In genomic region chr20:48025661-48026060, GRCh38 we compare ENCODE assay signal across 16 cellular contexts.
DNase-seq lines count a peak whose midpoint lies in the region; ATAC-seq, FAIRE-seq and TF ChIP-seq lines count a peak whose summit lies in the region.
"Had no signal": no experiment of that assay in that cellular context is flagged by ENCODE, and none has a peak within 500 bp of the region (broad histone marks: within the 10 kb centered on the region; RNA-seq: fewer than 3 reads in every experiment).

No MANE protein-coding gene starts in this region.

- TF ChIP-seq CTCF in A549 (IDR thresholded peaks at IDR 0.05) (no peak), RWPE2 (IDR thresholded peaks at IDR 0.05; ENCODE audit: poor library complexity, severe bottlenecking) (no peak), fibroblast of the aortic adventitia (IDR thresholded peaks at IDR 0.05; ENCODE audit: insufficient read depth, low read length) (no peak)

- TF ChIP-seq RAD21 in A549 (conservative IDR thresholded peaks at IDR 0.05 in 1 of 2, IDR thresholded peaks at IDR 0.05 in 1 of 2), result no peak

- TF ChIP-seq POLR2A in A549 (IDR thresholded peaks at IDR 0.05; ENCODE audit: low read length), result no peak

- H3K9me3 Mint-ChIP-seq in CD4-positive, alpha-beta memory T cell, result peaks cover 0 to 13% (median 5%) of the 10 kb centered on the region in 8 donors
- no peaks in the 10 kb centered on the region for H3K9me3 Mint-ChIP-seq in activated T-helper 1 cell treated with anti-CD3 and anti-CD28 coated beads, Interleukin-12 subunit alpha, Interleukin-12 subunit beta, Interleukin-2, Interleukin-4 antibody, amounts not matched to agents 30 ng/mL and 10 ng/mL and 1 ng/mL, durations not matched to agents 14 hours and 24 hours and 36 hours
- H3K9me3 Mint-ChIP-seq: activated T-helper 2 cell treated with anti-CD3 and anti-CD28 coated beads, Interferon-gamma antibody, Interleukin-2, Interleukin-4, amounts not matched to agents 10 μg/mL and 5 μg/mL and 100 μg/mL, durations not matched to agents 14 hours and 24 hours and 36 hours had no signal

- no peaks in the 10 kb centered on the region for H3K36me3 Mint-ChIP-seq in CD4-positive, alpha-beta memory T cell
- H3K36me3 Mint-ChIP-seq in activated T-helper 1 cell treated with anti-CD3 and anti-CD28 coated beads, Interleukin-12 subunit alpha, Interleukin-12 subunit beta, Interleukin-2, Interleukin-4 antibody, amounts not matched to agents 30 ng/mL and 10 ng/mL and 1 ng/mL, durations not matched to agents 14 hours and 24 hours and 36 hours (ENCODE audit: low read depth), result no peaks in the 10 kb centered on the region
- H3K36me3 Mint-ChIP-seq: activated CD4-positive, alpha-beta memory T cell treated with anti-CD3 and anti-CD28 coated beads for 36 hours had no signal

- H3K27me3 Mint-ChIP-seq in CD4-positive, alpha-beta memory T cell, result peaks cover 20 to 26% of the 10 kb centered on the region in 2 donors
- H3K27me3 Mint-ChIP-seq in activated T-helper 1 cell treated with anti-CD3 and anti-CD28 coated beads, Interleukin-12 subunit alpha, Interleukin-12 subunit beta, Interleukin-2, Interleukin-4 antibody, amounts not matched to agents 30 ng/mL and 10 ng/mL and 1 ng/mL, durations not matched to agents 14 hours and 24 hours and 36 hours (ENCODE audit: insufficient read depth), result no peaks in the 10 kb centered on the region

- TF ChIP-seq EP300 in A549 (IDR thresholded peaks at IDR 0.05), result no peak

- H3K9me3 ChIP-seq in A549 (peaks cover 22% of the 10 kb centered on the region; the same call in 2 of the 3 replicates), RWPE2 (ENCODE audit: severe bottlenecking) (no peaks in the 10 kb centered on the region)
- no peaks in the 10 kb centered on the region for H3K9me3 ChIP-seq in CD4-positive, alpha-beta memory T cell (ENCODE audit: control insufficient read depth in 1 of 2, low read length in 2 of 2)
- H3K9me3 ChIP-seq: neutrophil had no signal

- no peak for FAIRE-seq in A549 (lab: Jason Lieb, UNC)
- FAIRE-seq: frontal cortex had no signal

- no peaks in the 10 kb centered on the region for H3K36me3 ChIP-seq in RWPE2 (ENCODE audit: low read depth)
- H3K36me3 ChIP-seq in CD4-positive, alpha-beta memory T cell (ENCODE audit: insufficient read depth, low read length), result no peaks in the 10 kb centered on the region
- H3K36me3 ChIP-seq: neutrophil had no signal

- no peaks in the 10 kb centered on the region for H3K4me1 Mint-ChIP-seq in CD4-positive, alpha-beta memory T cell
- H3K4me1 Mint-ChIP-seq in activated T-helper 1 cell treated with anti-CD3 and anti-CD28 coated beads, Interleukin-12 subunit alpha, Interleukin-12 subunit beta, Interleukin-2, Interleukin-4 antibody, amounts not matched to agents 30 ng/mL and 10 ng/mL and 1 ng/mL, durations not matched to agents 14 hours and 24 hours and 36 hours (ENCODE audit: low read depth), result no peaks in the 10 kb centered on the region

- no peak overlapping the region for H3K4me3 ChIP-seq in A549
- peak overlapping the region; percentile 16 for H3K4me3 ChIP-seq in RWPE2 (ENCODE audit: severe bottlenecking)
- no peak overlapping the region for H3K4me3 ChIP-seq in fibroblast of the aortic adventitia (ENCODE audit: low read depth, low read length)
- no peak overlapping the region for H3K4me3 ChIP-seq in CD4-positive, alpha-beta memory T cell (ENCODE audit: low read length in 2 of 2)

- H3K27ac ChIP-seq in A549 (no peak overlapping the region), RWPE2 (ENCODE audit: poor library complexity, severe bottlenecking) (peak overlapping the region; percentile 76)
- no peak overlapping the region for H3K27ac ChIP-seq in CD4-positive, alpha-beta memory T cell (ENCODE audit: low read depth, low read length)
- H3K27ac ChIP-seq: neutrophil had no signal

- WGBS in A549 (ENCODE audit: missing lambda C conversion rate), result 7% methylated on average over 4 of the region's 4 CpGs

- H3K4me1 ChIP-seq in A549, result no peaks in the 10 kb centered on the region
- H3K4me1 ChIP-seq in RWPE2 (ENCODE audit: insufficient read depth, poor library complexity, severe bottlenecking), result peaks cover 13% of the 10 kb centered on the region
- no peaks in the 10 kb centered on the region for H3K4me1 ChIP-seq in CD4-positive, alpha-beta memory T cell (ENCODE audit: insufficient read depth, low read length)

- intact Hi-C loops in CD4-positive, alpha-beta memory T cell (cut with micrococcal nuclease), result no loop called here
- intact Hi-C loops in activated T-helper 1 cell treated with anti-CD3 and anti-CD28 coated beads, Interleukin-12 subunit alpha, Interleukin-12 subunit beta, Interleukin-2, Interleukin-4 antibody, amounts not matched to agents 30 ng/mL and 10 ng/mL and 1 ng/mL, durations not matched to agents 14 hours and 24 hours and 36 hours (cut with micrococcal nuclease), result no loop called here

- no peaks in the 10 kb centered on the region for H3K27me3 ChIP-seq in RWPE2 (ENCODE audit: insufficient read depth, poor library complexity, severe bottlenecking)
- H3K27me3 ChIP-seq in CD4-positive, alpha-beta memory T cell (ENCODE audit: insufficient read depth, low read length), result no peaks in the 10 kb centered on the region
- H3K27me3 ChIP-seq: neutrophil had no signal

- ATAC-seq in A549 (no peak), RWPE2 (ENCODE audit: low read depth) (peak; percentile 76)
- ATAC-seq: stimulated activated naive CD8-positive, alpha-beta T cell treated with anti-CD3 and anti-CD28 coated beads, Interleukin-15, Interleukin-2, amounts not matched to agents 100 U/mL and 50 U/mL, for 24 hours had no signal

- DNase-seq in A549 (ENCODE audit: low read depth in 1 of 2, low spot score in 1 of 2) (no peak), GM04504 (ENCODE audit: low read depth) (peak; percentile 60), RWPE2 (ENCODE audit: low spot score) (no peak), fibroblast of the aortic adventitia (ENCODE audit: low read depth) (peak; percentile 41), NCI-H2171 treated with DMSO at 0.1 percent for 48 hours (lab: John Stamatoyannopoulos, UW) (no peak), C1 segment of cervical spinal cord (lab: John Stamatoyannopoulos, UW) (no peak)
- DNase-seq in CD4-positive, alpha-beta memory T cell, result no peak
- no peak for DNase-seq in activated T-helper 1 cell treated with anti-CD3 and anti-CD28 coated beads, Interleukin-12 subunit alpha, Interleukin-12 subunit beta, Interleukin-2, Interleukin-4 antibody, amounts not matched to agents 30 ng/mL and 10 ng/mL and 1 ng/mL, durations not matched to agents 14 hours and 24 hours and 36 hours (ENCODE audit: low spot score)
- DNase-seq: activated CD4-positive, alpha-beta memory T cell treated with anti-CD3 and anti-CD28 coated beads for 36 hours; dorsolateral prefrontal cortex; NCI-H1930; SHP77 treated with DMSO at 0.1 percent for 48 hours; stimulated activated naive CD8-positive, alpha-beta T cell treated with anti-CD3 and anti-CD28 coated beads, Interleukin-15, Interleukin-2, amounts not matched to agents 100 U/mL and 50 U/mL, for 24 hours had no signal

- POLR2A ChIA-PET in A549 (lab: Yijun Ruan, JAX), result no interaction called here
- POLR2A ChIA-PET in CD4-positive, alpha-beta memory T cell (lab: Charles Lee; ENCODE audit: partially characterized antibody), result no interaction called here

- CTCF ChIA-PET in A549 (lab: Yijun Ruan, JAX), result interaction anchor here (1.0 kb wide), 1 partner anchor 8 kb away, joined by 3 read pairs; no protein-coding TSS in a partner anchor
- CTCF ChIA-PET in CD4-positive, alpha-beta memory T cell (lab: Charles Lee; ENCODE audit: partially characterized antibody), result no interaction called here

- no peak overlapping the region for H3K27ac Mint-ChIP-seq in CD4-positive, alpha-beta memory T cell
- no peak overlapping the region for H3K27ac Mint-ChIP-seq in activated T-helper 1 cell treated with anti-CD3 and anti-CD28 coated beads, Interleukin-12 subunit alpha, Interleukin-12 subunit beta, Interleukin-2, Interleukin-4 antibody, amounts not matched to agents 30 ng/mL and 10 ng/mL and 1 ng/mL, durations not matched to agents 14 hours and 24 hours and 36 hours
- H3K27ac Mint-ChIP-seq: activated CD4-positive, alpha-beta memory T cell treated with anti-CD3 and anti-CD28 coated beads for 36 hours; activated T-helper 2 cell treated with anti-CD3 and anti-CD28 coated beads, Interferon-gamma antibody, Interleukin-2, Interleukin-4, amounts not matched to agents 10 μg/mL and 5 μg/mL and 100 μg/mL, durations not matched to agents 14 hours and 24 hours and 36 hours had no signal

- peak overlapping the region; percentile 31; the same call in 1 of the 3 replicates for H3K4me2 ChIP-seq in A549

- H3K4me3 Mint-ChIP-seq in CD4-positive, alpha-beta memory T cell, result no peak overlapping the region
- no peak overlapping the region for H3K4me3 Mint-ChIP-seq in activated T-helper 1 cell treated with anti-CD3 and anti-CD28 coated beads, Interleukin-12 subunit alpha, Interleukin-12 subunit beta, Interleukin-2, Interleukin-4 antibody, amounts not matched to agents 30 ng/mL and 10 ng/mL and 1 ng/mL, durations not matched to agents 14 hours and 24 hours and 36 hours
- H3K4me3 Mint-ChIP-seq: activated CD4-positive, alpha-beta memory T cell treated with anti-CD3 and anti-CD28 coated beads for 36 hours had no signal

TF ChIP-seq in A549, 52 proteins besides CTCF, POLR2A, EP300 and RAD21 (continues in another document):
- TF ChIP-seq BCL3 (IDR thresholded peaks at IDR 0.05), result no peak
- TF ChIP-seq PHF8 (IDR thresholded peaks at IDR 0.05; ENCODE audit: borderline replicate concordance, low read depth), result no peak
- no peak for TF ChIP-seq HMGXB4 (CRISPR knock-in tag; IDR thresholded peaks at IDR 0.05; ENCODE audit: borderline replicate concordance)
- TF ChIP-seq MAFK (IDR thresholded peaks at IDR 0.05; ENCODE audit: partially characterized antibody), result no peak

Comparison
In these comparisons a context has a peak if more than half of its experiments do, and no peak if none do; other contexts are left out.
1. DNase-seq: peak in GM04504 (single experiment) and fibroblast of the aortic adventitia (single experiment); none in A549 (0 of 2), RWPE2 (single experiment), CD4-positive, alpha-beta memory T cell (0 of 5), activated T-helper 1 cell treated with anti-CD3 and anti-CD28 coated beads, Interleukin-12 subunit alpha, Interleukin-12 subunit beta, Interleukin-2, Interleukin-4 antibody, amounts not matched to agents 30 ng/mL and 10 ng/mL and 1 ng/mL, durations not matched to agents 14 hours and 24 hours and 36 hours (single experiment), NCI-H2171 treated with DMSO at 0.1 percent for 48 hours (single experiment) and C1 segment of cervical spinal cord (0 of 14).